Comparison of ENCODE assay signal across 7 cellular contexts in genomic region chr18:25496544-25496943, GRCh38.
"Had no signal": no experiment of that assay in that cellular context is flagged by ENCODE, and none has a peak within 500 bp of the region (broad histone marks: within the 10 kb centered on the region; RNA-seq: fewer than 3 reads in every experiment).

No MANE protein-coding gene starts in this region.

- H3K9ac ChIP-seq: GM23248 had no signal

- H3K4me3 ChIP-seq: GM23248, HAP-1 had no signal

- DNase-seq: GM23248, GOT3, H7, KBM-7 had no signal

- H3K36me3 ChIP-seq: HAP-1 had no signal

- H2AFZ ChIP-seq: GM23248 had no signal

- ATAC-seq: HCT116 had no signal

- H3K27ac ChIP-seq: GM23248 had no signal

- H3K9me3 ChIP-seq: HAP-1 had no signal

- FAIRE-seq: HTR-8/SVneo had no signal

- H3K4me1 ChIP-seq: HAP-1 had no signal
